9 cellular contexts compared by ENCODE assay signal in the genomic region with DNA sequence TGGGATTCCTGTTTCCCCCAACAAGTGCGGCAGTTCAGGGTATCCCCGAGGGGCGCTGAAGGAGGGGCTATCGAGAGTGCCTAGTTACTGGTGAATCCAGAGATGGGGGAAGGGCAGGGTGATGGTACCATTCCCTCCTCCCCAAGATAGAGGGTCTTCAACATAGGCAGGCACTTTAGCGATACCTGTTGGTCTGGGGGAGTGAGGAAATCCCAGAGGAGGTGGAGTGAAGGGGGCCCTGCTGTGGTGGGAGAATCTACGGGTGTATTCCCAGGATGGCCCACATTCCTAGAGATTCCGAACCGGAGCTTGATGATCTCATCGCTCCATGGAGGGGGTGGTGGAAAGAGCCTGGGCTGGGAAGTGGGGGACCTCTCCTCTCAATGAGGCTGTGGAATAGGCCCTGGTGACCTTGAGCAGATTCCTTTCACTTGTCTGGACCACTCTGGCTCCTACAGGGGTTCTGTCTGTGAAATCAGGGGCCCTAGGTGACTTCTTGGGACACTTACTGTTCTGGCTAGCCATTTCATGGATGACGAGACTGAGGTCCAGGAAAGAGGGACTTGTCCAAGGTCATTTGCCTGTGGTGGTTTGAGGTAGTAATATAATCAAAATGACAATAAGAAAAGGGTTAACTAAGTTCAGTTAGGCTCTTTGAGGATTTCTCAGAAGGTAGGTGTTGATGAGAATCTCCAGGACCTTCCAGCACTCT. TPM values are rescaled to one million over a fixed set of nuclear protein-coding genes. Genes with fewer than 3 reads are reported as not detected.
DNase-seq lines count a peak whose midpoint lies in the region; ATAC-seq and TF ChIP-seq lines count a peak whose summit lies in the region.
"Had no signal": no experiment of that assay in that cellular context is flagged by ENCODE, and none has a peak within 500 bp of the region (broad histone marks: within the 10 kb centered on the region; RNA-seq: fewer than 3 reads in every experiment).

No MANE protein-coding gene starts in this region.

- H3K4me1 ChIP-seq in Caco-2 (peaks cover 44% of the 10 kb centered on the region), ascending aorta (peaks cover 8 to 11% of the 10 kb centered on the region in 2 donors), iPS DF 6.9 (ENCODE audit: control insufficient read depth, insufficient read depth, low read length) (peaks cover 9% of the 10 kb centered on the region)

- CTCF ChIA-PET in Caco-2 (lab: Charles Lee): no interaction called here

- no peaks in the 10 kb centered on the region for H3K9me3 ChIP-seq in Caco-2
- H3K9me3 ChIP-seq in ascending aorta: no peaks in the 10 kb centered on the region
- H3K9me3 ChIP-seq in iPS DF 6.9 (ENCODE audit: control insufficient read depth, insufficient read depth, low read length): no peaks in the 10 kb centered on the region

- intact Hi-C loops in Caco-2 (cut with micrococcal nuclease; ENCODE audit: unreplicated experiment) (no loop called here), ascending aorta (cut with DNase I) (no loop called here)

- H3K27me3 ChIP-seq in Caco-2 (replicated peaks; ENCODE audit: control insufficient read depth, insufficient read depth, low read length) (no peaks in the 10 kb centered on the region), ascending aorta (no peaks in the 10 kb centered on the region), iPS DF 6.9 (ENCODE audit: control insufficient read depth, insufficient read depth, low read length) (no peaks in the 10 kb centered on the region)

- H3K27ac ChIP-seq in ascending aorta (peak overlapping the region; percentile 62 to 75), iPS DF 6.9 (ENCODE audit: low read length) (no peak overlapping the region)
- H3K27ac ChIP-seq: HL-60 had no signal

- POLR2A ChIA-PET in Caco-2 (lab: Charles Lee): no interaction called here

- peak overlapping the region; percentile 93 for H3K27ac Mint-ChIP-seq in Caco-2 (ENCODE audit: unreplicated experiment)

- H3K36me3 Mint-ChIP-seq in Caco-2 (ENCODE audit: insufficient read depth, unreplicated experiment): peaks cover 45% of the 10 kb centered on the region

- H3K36me3 ChIP-seq in Caco-2 (ENCODE audit: control insufficient read depth, insufficient read depth, low read length) (no peaks in the 10 kb centered on the region), ascending aorta (no peaks in the 10 kb centered on the region), iPS DF 6.9 (ENCODE audit: control insufficient read depth, insufficient read depth, low read length) (no peaks in the 10 kb centered on the region)

- no peaks in the 10 kb centered on the region for H3K9me3 Mint-ChIP-seq in Caco-2 (ENCODE audit: unreplicated experiment)

- peak overlapping the region; percentile 64 for H3K4me3 Mint-ChIP-seq in Caco-2 (ENCODE audit: unreplicated experiment)

- BruUV-seq in Caco-2 (replicated peaks; lab: Mats Ljungman, UMichigan): no TSS peak

- DNase-seq in Caco-2 (no peak), ascending aorta (ENCODE audit: low spot score in 2 of 2) (no peak), iPS DF 6.9 (ENCODE audit: low read depth, low spot score) (no peak), retinal pigment epithelial cell (ENCODE audit: low read depth) (no peak), RKO (ENCODE audit: low spot score) (no peak), CD1c-positive myeloid dendritic cell (ENCODE audit: extremely low spot score) (no peak), SW 1271 (lab: John Stamatoyannopoulos, UW) (no peak)

- H3K4me3 ChIP-seq in Caco-2 (ENCODE audit: low read depth, low read length) (no peak overlapping the region), ascending aorta (peak overlapping the region; percentile 73 to 84), iPS DF 6.9 (ENCODE audit: low read length) (peak overlapping the region; percentile 56; the same call in 1 of the 2 replicates), retinal pigment epithelial cell (ENCODE audit: low read length) (peak overlapping the region; percentile 73)

- WGBS in iPS DF 6.9 (ENCODE audit: insufficient coverage, insufficient read length): no CpG with 5 or more reads among the region's 10 CpGs

- H3K27me3 Mint-ChIP-seq in Caco-2 (ENCODE audit: insufficient read depth, unreplicated experiment): no peaks in the 10 kb centered on the region

- peaks cover 42% of the 10 kb centered on the region for H3K4me1 Mint-ChIP-seq in Caco-2 (ENCODE audit: low read depth, unreplicated experiment)

- ATAC-seq in GM21737 (IDR thresholded peaks at IDR 0.05; ENCODE audit: unreplicated experiment): no peak

- TF ChIP-seq CTCF in Caco-2 (IDR thresholded peaks at IDR 0.05; ENCODE audit: insufficient read depth in 1 of 2, low read depth in 1 of 2, low read length in 1 of 2, severe bottlenecking in 1 of 2, unreplicated experiment in 1 of 2): no peak
- no peak for TF ChIP-seq CTCF in ascending aorta (IDR thresholded peaks at IDR 0.05)
- no peak for TF ChIP-seq CTCF in retinal pigment epithelial cell (conservative IDR thresholded peaks at IDR 0.05; ENCODE audit: low read depth, low read length)

RNA-seq across cellular contexts. Expression of a gene that starts 52.7 kb away (rescaled TPM):
- total RNA-seq in Caco-2 (2022) (0.20 TPM in 1 of 2 replicates, not detected in the other), ascending aorta (87.3 TPM)

Comparison
In these comparisons a context has a peak if more than half of its experiments do, and no peak if none do; other contexts are left out.
1. RNA of a gene that starts 52.7 kb away (total RNA-seq): 87.3 TPM in ascending aorta (single experiment); 0.20 TPM in Caco-2; every median in the first group is over 10 times any median in the second.